Comparison of ENCODE assay signal across 8 cellular contexts in genomic region chr2:58046335-58046584, GRCh38. TPM values are rescaled to one million over a fixed set of nuclear protein-coding genes. Genes with fewer than 3 reads are reported as not detected.
DNase-seq lines count a peak whose midpoint lies in the region; ATAC-seq, FAIRE-seq and TF ChIP-seq lines count a peak whose summit lies in the region.

No MANE protein-coding gene starts in this region.

- H3K36me3 ChIP-seq in keratinocyte (ENCODE audit: control insufficient read depth in 2 of 2, extremely low read depth in 1 of 2, insufficient read depth in 2 of 2, low read length in 2 of 2): no peaks in the 10 kb centered on the region

- H3K27ac Mint-ChIP-seq in activated naive CD8-positive, alpha-beta T cell treated with anti-CD3 and anti-CD28 coated beads, Interleukin-2, amount 50 U/mL, for 24 hours: peak overlapping the region; percentile 92

- peak overlapping the region; percentile 90 for H3K9ac ChIP-seq in keratinocyte (ENCODE audit: control insufficient read depth, extremely low read depth, insufficient read depth, low read length)

- H3K4me3 Mint-ChIP-seq in activated naive CD8-positive, alpha-beta T cell treated with anti-CD3 and anti-CD28 coated beads, Interleukin-2, amount 50 U/mL, for 24 hours: peak overlapping the region; percentile 89

- ATAC-seq in Right ventricle myocardium inferior (peak; percentile 51), GM21381 (IDR thresholded peaks at IDR 0.05; ENCODE audit: unreplicated experiment) (no peak)
- no peak for ATAC-seq in activated naive CD8-positive, alpha-beta T cell treated with anti-CD3 and anti-CD28 coated beads, Interleukin-2, amount 50 U/mL, for 24 hours
- ATAC-seq in activated CD4-positive, CD25-positive, alpha-beta regulatory T cell treated with anti-CD3 and anti-CD28 coated beads, Interleukin-2, amount 50 U/mL, for 24 hours: no peak

- peak overlapping the region; percentile 86 for H3K4me2 ChIP-seq in keratinocyte (ENCODE audit: control insufficient read depth, extremely low read depth, insufficient read depth, low read depth, low read length)

- H3K79me2 ChIP-seq in keratinocyte (ENCODE audit: control insufficient read depth, insufficient read depth, low read length): peaks cover 24% of the 10 kb centered on the region

- no peaks in the 10 kb centered on the region for H3K9me1 ChIP-seq in keratinocyte (ENCODE audit: control insufficient read depth, extremely low read depth, insufficient read depth, low read length)

- H3K4me1 ChIP-seq in keratinocyte (ENCODE audit: control insufficient read depth, extremely low read depth, insufficient read depth, low read length): peaks cover 30% of the 10 kb centered on the region

- H3K27ac ChIP-seq in keratinocyte (ENCODE audit: control insufficient read depth, insufficient read depth, low read length) (peak overlapping the region; percentile 97), temporal lobe (ENCODE audit: low read depth, low read length) (peak overlapping the region; percentile 54)

- H4K20me1 ChIP-seq in keratinocyte (ENCODE audit: control insufficient read depth, extremely low read depth, insufficient read depth, low read length): no peaks in the 10 kb centered on the region

- H3K36me3 Mint-ChIP-seq in activated naive CD8-positive, alpha-beta T cell treated with anti-CD3 and anti-CD28 coated beads, Interleukin-2, amount 50 U/mL, for 24 hours (ENCODE audit: low read depth): peaks cover 13% of the 10 kb centered on the region

- DNase-seq in Right ventricle myocardium inferior (ENCODE audit: missing footprints) (no peak), cardiac septum (ENCODE audit: low spot score) (no peak), keratinocyte (ENCODE audit: low read depth, low spot score) (no peak), urothelium cell line (ENCODE audit: low spot score) (no peak)
- DNase-seq in activated naive CD8-positive, alpha-beta T cell treated with anti-CD3 and anti-CD28 coated beads, Interleukin-2, amount 50 U/mL, for 24 hours: no peak

- intact Hi-C loops in Right ventricle myocardium inferior (cut with DNase I): loop anchor here (10.0 kb wide), 1 partner anchor 189 kb away; no protein-coding TSS in a partner anchor
- intact Hi-C loops in cardiac septum (cut with DNase I): loop anchor here (2.0 kb wide), 1 partner anchor 195 kb away; the partner anchor contains the start of gene FANCL

- no peaks in the 10 kb centered on the region for H3K27me3 ChIP-seq in keratinocyte (ENCODE audit: control insufficient read depth, extremely low read depth, insufficient read depth, low read length)

- H3K9me3 Mint-ChIP-seq in activated naive CD8-positive, alpha-beta T cell treated with anti-CD3 and anti-CD28 coated beads, Interleukin-2, amount 50 U/mL, for 24 hours: no peaks in the 10 kb centered on the region

- no peaks in the 10 kb centered on the region for H3K27me3 Mint-ChIP-seq in activated naive CD8-positive, alpha-beta T cell treated with anti-CD3 and anti-CD28 coated beads, Interleukin-2, amount 50 U/mL, for 24 hours

- H3K4me3 ChIP-seq in keratinocyte (ENCODE audit: control insufficient read depth in 2 of 3, extremely low read depth in 1 of 3, insufficient read depth in 2 of 3, low read depth in 1 of 3, low read length in 3 of 3): peak overlapping the region; percentile 73 to 87 (median 85)

- dilution Hi-C loops in keratinocyte (cut with MboI; ENCODE audit: extremely low pct_ligation_motif_present, low sequenced_read_pairs): no loop called here

- H3K9me3 ChIP-seq in keratinocyte (ENCODE audit: control insufficient read depth, low read depth, low read length): no peaks in the 10 kb centered on the region

- no peak for FAIRE-seq in keratinocyte (lab: Jason Lieb, UNC)
- no peak for FAIRE-seq in urothelium cell line (lab: Jason Lieb, UNC)

- H3K4me1 Mint-ChIP-seq in activated naive CD8-positive, alpha-beta T cell treated with anti-CD3 and anti-CD28 coated beads, Interleukin-2, amount 50 U/mL, for 24 hours: peaks cover 51% of the 10 kb centered on the region

- peak overlapping the region; percentile 99 for H2AFZ ChIP-seq in keratinocyte (ENCODE audit: control insufficient read depth, low read length)

- no peak for TF ChIP-seq CTCF in keratinocyte (optimal IDR thresholded peaks at IDR 0.05 in 1 of 3, IDR thresholded peaks at IDR 0.05 in 1 of 3, conservative IDR thresholded peaks at IDR 0.05 in 1 of 3; ENCODE audit: extremely low read depth in 1 of 3, insufficient read depth in 2 of 3, low read length in 3 of 3)

RNA-seq across cellular contexts. Expression of gene VRK2, which starts 0.3 kb away (rescaled TPM):
- total RNA-seq in Right ventricle myocardium inferior (29.4 TPM), cardiac septum (20.0 TPM), temporal lobe (4.2 TPM)
- polyA plus RNA-seq in keratinocyte: 16.8 to 27.6 TPM (median 24.3 TPM) in 3 replicates
- 25.9 TPM for polyA plus RNA-seq in keratinocyte (2011; ENCODE audit: low read depth)
- polyA plus RNA-seq in keratinocyte (2011; cell fraction: cytosol; rRNA removed): 18.0 and 28.3 TPM in 2 replicates
- polyA plus RNA-seq in keratinocyte (2011; cell fraction: nucleus; rRNA removed): 14.1 and 18.8 TPM in 2 replicates
- 17.0 and 23.2 TPM in 2 replicates for polyA plus RNA-seq in keratinocyte (2012; ENCODE audit: low replicate concordance)
- polyA minus RNA-seq in keratinocyte: 5.1 to 16.2 TPM (median 9.6 TPM) in 3 replicates
- 15.0 TPM for polyA minus RNA-seq in keratinocyte (2011; cell fraction: cytosol; rRNA and poly(A)+ RNA removed)
- polyA minus RNA-seq in keratinocyte (2011; cell fraction: nucleus; rRNA and poly(A)+ RNA removed): 9.5 and 13.2 TPM in 2 replicates
